In the genomic region with DNA sequence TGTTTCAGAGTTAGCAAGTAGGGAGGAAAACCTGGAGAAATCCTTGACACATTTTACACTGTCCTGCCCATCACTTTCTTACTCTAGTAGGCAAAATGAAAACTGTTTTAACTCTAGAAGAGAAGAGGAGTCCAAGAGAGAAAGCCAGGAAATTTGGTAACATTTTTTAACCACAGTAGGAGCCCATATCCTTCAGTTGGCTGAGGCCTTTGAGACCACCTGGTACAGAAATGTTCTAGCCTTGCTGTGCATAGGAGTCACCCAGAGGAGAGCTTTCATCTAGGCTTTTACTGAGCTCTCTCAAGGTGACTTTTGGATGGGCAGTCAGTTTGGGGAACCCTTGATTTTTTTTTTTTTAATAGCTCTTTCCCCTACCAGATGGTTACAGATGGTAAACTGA, we compare ENCODE assay signal across 28 cellular contexts. TPM values are rescaled to one million over a fixed set of nuclear protein-coding genes. Genes with fewer than 3 reads are reported as not detected.
"Had no signal": no experiment of that assay in that cellular context is flagged by ENCODE, and none has a peak within 500 bp of the region (broad histone marks: within the 10 kb centered on the region; RNA-seq: fewer than 3 reads in every experiment).

No MANE protein-coding gene starts in this region.

- H3K27ac ChIP-seq: colonic mucosa, pancreas, thyroid gland, upper lobe of left lung, vagina had no signal

- DNase-seq: activated B cell treated with CpG ODN at 0.5 μM for 24 hours; activated CD4-positive, alpha-beta T cell treated with anti-CD3 and anti-CD28 coated beads, Interleukin-2, amount 50 U/mL, for 1 hour; activated CD8-positive, alpha-beta T cell treated with anti-CD3 and anti-CD28 coated beads for 36 hours; activated naive CD4-positive, alpha-beta T cell; activated T-cell treated with anti-CD3 and anti-CD28 coated beads, Interleukin-2, amount 50 U/mL, for 48 hours; anterior cingulate cortex; cerebellar nuclear complex; colonic mucosa; effector CD8-positive, alpha-beta T cell; gastrocnemius medialis; hippocampal formation; left cardiac atrium; midbrain; naive thymus-derived CD4-positive, alpha-beta T cell; nucleus accumbens; pancreas; psoas muscle; sigmoid colon; small intestine; stimulated activated CD4-positive, alpha-beta T cell treated with anti-CD3 and anti-CD28 coated beads, Interleukin-4, amount 100 ng/mL, for 24 hours; thyroid gland; upper lobe of left lung had no signal

- H3K27me3 ChIP-seq: colonic mucosa, gastrocnemius medialis, pancreas, sigmoid colon, thyroid gland, upper lobe of left lung, vagina had no signal

- ATAC-seq: activated CD8-positive, alpha-beta T cell treated with anti-CD3 and anti-CD28 coated beads for 36 hours; activated naive CD4-positive, alpha-beta T cell treated with anti-CD3 and anti-CD28 coated beads, Interleukin-2, amount 50 U/mL, for 72 hours; left cardiac atrium; naive thymus-derived CD4-positive, alpha-beta T cell; psoas muscle; stimulated activated effector memory CD8-positive, alpha-beta T cell treated with anti-CD3 and anti-CD28 coated beads, Interleukin-12 subunit alpha, Interleukin-12 subunit beta, amount 100 ng/mL, for 72 hours had no signal

- H3K4me3 ChIP-seq: colonic mucosa, gastrocnemius medialis, pancreas, psoas muscle, sigmoid colon, thyroid gland, upper lobe of left lung, vagina had no signal

- H3K4me1 ChIP-seq: colonic mucosa, thyroid gland had no signal

- FAIRE-seq: keratinocyte had no signal

- H3K9me3 ChIP-seq: colonic mucosa, gastrocnemius medialis, psoas muscle, sigmoid colon, thyroid gland, upper lobe of left lung, vagina had no signal

RNA-seq across cellular contexts. Expression of gene LRRN4, which starts 25.1 kb away (rescaled TPM):
- total RNA-seq: activated B cell treated with CpG ODN at 0.5 μM for 24 hours; activated CD8-positive, alpha-beta T cell treated with anti-CD3 and anti-CD28 coated beads for 36 hours; activated naive CD4-positive, alpha-beta T cell treated with anti-CD3 and anti-CD28 coated beads, Interleukin-2, amount 50 U/mL, for 72 hours; colonic mucosa; dermis microvascular lymphatic vessel endothelial cell; gastrocnemius medialis; lower leg skin; naive thymus-derived CD4-positive, alpha-beta T cell; thyroid gland; vagina had no signal
- polyA plus RNA-seq: naive thymus-derived CD4-positive, alpha-beta T cell had no signal
